1 cellular context compared by ENCODE assay signal in the genomic region with DNA sequence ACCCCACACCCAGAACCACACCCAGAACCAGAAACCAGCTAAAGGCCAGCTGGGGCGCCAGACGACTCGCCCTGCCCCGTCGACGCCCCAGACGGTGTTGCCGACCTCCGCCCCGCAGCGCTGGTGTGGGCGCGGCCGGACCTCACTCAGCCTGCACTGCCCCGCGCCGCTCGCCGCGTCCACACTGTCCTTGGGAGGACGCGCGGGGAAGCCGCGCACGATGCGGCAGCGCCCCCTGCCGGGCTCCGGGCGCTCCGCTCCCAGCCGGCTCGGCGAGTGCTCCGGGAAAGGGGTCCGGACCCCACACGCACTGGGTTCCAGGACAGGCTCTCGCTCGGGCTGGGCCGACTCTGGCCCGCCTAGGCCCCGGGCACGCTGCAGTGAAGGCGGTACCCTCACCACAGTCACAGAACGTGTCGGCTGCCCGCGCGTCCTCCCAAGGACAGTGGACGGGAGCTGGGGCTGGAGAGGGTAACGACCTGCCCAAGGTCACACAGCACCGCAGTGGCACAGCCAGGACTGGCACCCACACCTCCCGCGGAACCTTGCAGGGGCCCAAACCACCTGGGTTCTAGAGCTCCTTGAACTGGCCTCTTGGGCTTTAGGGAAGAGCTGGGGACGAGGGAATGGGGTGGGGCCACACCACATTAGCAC.
TF ChIP-seq lines count a peak whose summit lies in the region.

No MANE protein-coding gene starts in this region.

TF ChIP-seq in K562, 482 proteins besides CTCF, POLR2A, EP300 and RAD21 (continued from another document and continues in another):
- TF ChIP-seq, protein P1, sequence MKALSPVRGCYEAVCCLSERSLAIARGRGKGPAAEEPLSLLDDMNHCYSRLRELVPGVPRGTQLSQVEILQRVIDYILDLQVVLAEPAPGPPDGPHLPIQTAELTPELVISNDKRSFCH (CRISPR knock-in tag; IDR thresholded peaks at IDR 0.05): no peak
- TF ChIP-seq, protein P1 (tag; IDR thresholded peaks at IDR 0.05): peak; percentile 27; the same call in 1 of the 2 replicates
- TF ChIP-seq KLF6 (CRISPR knock-in tag; IDR thresholded peaks at IDR 0.05; ENCODE audit: borderline replicate concordance) (no peak), MED1 (CRISPR knock-in tag; IDR thresholded peaks at IDR 0.05; ENCODE audit: borderline replicate concordance) (no peak), SAFB (IDR thresholded peaks at IDR 0.05; ENCODE audit: borderline replicate concordance, low read depth, low read length) (peak; percentile 89), ZFX (CRISPR knock-in tag; IDR thresholded peaks at IDR 0.05) (peak; percentile 61), GABPB1 (CRISPR knock-in tag; IDR thresholded peaks at IDR 0.05) (peak; percentile 88), TAF1 (IDR thresholded peaks at IDR 0.05; ENCODE audit: control insufficient read depth, extremely low read depth, insufficient read depth, low read length, severe bottlenecking) (peak; percentile 35), ETS2 (tag; IDR thresholded peaks at IDR 0.05; ENCODE audit: borderline replicate concordance, poor library complexity, severe bottlenecking) (no peak), SRSF7 (optimal IDR thresholded peaks at IDR 0.05; ENCODE audit: low read depth, low read length) (no peak), U2AF2 (optimal IDR thresholded peaks at IDR 0.05; ENCODE audit: low read depth, low read length) (no peak), RHOXF2B (CRISPR knock-in tag; conservative IDR thresholded peaks at IDR 0.05) (no peak), ZBTB8A (IDR thresholded peaks at IDR 0.05; ENCODE audit: partially characterized antibody) (no peak), PURB (CRISPR knock-in tag; IDR thresholded peaks at IDR 0.05; ENCODE audit: low read depth) (no peak), ZNF175 (CRISPR knock-in tag; IDR thresholded peaks at IDR 0.05; ENCODE audit: low read depth) (no peak), SPI1 (IDR thresholded peaks at IDR 0.05; ENCODE audit: borderline replicate concordance, low read depth, low read length) (no peak), FUS (optimal IDR thresholded peaks at IDR 0.05; ENCODE audit: low read depth, low read length) (peak; percentile 72), ZBTB1 (CRISPR knock-in tag; IDR thresholded peaks at IDR 0.05; ENCODE audit: borderline replicate concordance, low read depth) (0 out of 2 replicates have a peak, but pooled peaks have one; percentile 10)
- TF ChIP-seq, protein P2, sequence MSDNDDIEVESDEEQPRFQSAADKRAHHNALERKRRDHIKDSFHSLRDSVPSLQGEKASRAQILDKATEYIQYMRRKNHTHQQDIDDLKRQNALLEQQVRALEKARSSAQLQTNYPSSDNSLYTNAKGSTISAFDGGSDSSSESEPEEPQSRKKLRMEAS (CRISPR knock-in tag; IDR thresholded peaks at IDR 0.05): peak; percentile 68; the same call in 1 of the 2 replicates
- TF ChIP-seq, protein P3, sequence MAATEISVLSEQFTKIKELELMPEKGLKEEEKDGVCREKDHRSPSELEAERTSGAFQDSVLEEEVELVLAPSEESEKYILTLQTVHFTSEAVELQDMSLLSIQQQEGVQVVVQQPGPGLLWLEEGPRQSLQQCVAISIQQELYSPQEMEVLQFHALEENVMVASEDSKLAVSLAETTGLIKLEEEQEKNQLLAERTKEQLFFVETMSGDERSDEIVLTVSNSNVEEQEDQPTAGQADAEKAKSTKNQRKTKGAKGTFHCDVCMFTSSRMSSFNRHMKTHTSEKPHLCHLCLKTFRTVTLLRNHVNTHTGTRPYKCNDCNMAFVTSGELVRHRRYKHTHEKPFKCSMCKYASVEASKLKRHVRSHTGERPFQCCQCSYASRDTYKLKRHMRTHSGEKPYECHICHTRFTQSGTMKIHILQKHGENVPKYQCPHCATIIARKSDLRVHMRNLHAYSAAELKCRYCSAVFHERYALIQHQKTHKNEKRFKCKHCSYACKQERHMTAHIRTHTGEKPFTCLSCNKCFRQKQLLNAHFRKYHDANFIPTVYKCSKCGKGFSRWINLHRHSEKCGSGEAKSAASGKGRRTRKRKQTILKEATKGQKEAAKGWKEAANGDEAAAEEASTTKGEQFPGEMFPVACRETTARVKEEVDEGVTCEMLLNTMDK (IDR thresholded peaks at IDR 0.05; ENCODE audit: borderline replicate concordance, insufficient read depth, low read depth, low read length, poor library complexity, severe bottlenecking): peak; percentile 87
- TF ChIP-seq, protein P4, sequence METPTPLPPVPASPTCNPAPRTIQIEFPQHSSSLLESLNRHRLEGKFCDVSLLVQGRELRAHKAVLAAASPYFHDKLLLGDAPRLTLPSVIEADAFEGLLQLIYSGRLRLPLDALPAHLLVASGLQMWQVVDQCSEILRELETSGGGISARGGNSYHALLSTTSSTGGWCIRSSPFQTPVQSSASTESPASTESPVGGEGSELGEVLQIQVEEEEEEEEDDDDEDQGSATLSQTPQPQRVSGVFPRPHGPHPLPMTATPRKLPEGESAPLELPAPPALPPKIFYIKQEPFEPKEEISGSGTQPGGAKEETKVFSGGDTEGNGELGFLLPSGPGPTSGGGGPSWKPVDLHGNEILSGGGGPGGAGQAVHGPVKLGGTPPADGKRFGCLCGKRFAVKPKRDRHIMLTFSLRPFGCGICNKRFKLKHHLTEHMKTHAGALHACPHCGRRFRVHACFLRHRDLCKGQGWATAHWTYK (CRISPR knock-in tag; IDR thresholded peaks at IDR 0.05): no peak
- TF ChIP-seq, protein P5, sequence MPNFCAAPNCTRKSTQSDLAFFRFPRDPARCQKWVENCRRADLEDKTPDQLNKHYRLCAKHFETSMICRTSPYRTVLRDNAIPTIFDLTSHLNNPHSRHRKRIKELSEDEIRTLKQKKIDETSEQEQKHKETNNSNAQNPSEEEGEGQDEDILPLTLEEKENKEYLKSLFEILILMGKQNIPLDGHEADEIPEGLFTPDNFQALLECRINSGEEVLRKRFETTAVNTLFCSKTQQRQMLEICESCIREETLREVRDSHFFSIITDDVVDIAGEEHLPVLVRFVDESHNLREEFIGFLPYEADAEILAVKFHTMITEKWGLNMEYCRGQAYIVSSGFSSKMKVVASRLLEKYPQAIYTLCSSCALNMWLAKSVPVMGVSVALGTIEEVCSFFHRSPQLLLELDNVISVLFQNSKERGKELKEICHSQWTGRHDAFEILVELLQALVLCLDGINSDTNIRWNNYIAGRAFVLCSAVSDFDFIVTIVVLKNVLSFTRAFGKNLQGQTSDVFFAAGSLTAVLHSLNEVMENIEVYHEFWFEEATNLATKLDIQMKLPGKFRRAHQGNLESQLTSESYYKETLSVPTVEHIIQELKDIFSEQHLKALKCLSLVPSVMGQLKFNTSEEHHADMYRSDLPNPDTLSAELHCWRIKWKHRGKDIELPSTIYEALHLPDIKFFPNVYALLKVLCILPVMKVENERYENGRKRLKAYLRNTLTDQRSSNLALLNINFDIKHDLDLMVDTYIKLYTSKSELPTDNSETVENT (CRISPR knock-in tag; IDR thresholded peaks at IDR 0.05): peak; percentile 66; the same call in 1 of the 2 replicates
- TF ChIP-seq, protein P6, sequence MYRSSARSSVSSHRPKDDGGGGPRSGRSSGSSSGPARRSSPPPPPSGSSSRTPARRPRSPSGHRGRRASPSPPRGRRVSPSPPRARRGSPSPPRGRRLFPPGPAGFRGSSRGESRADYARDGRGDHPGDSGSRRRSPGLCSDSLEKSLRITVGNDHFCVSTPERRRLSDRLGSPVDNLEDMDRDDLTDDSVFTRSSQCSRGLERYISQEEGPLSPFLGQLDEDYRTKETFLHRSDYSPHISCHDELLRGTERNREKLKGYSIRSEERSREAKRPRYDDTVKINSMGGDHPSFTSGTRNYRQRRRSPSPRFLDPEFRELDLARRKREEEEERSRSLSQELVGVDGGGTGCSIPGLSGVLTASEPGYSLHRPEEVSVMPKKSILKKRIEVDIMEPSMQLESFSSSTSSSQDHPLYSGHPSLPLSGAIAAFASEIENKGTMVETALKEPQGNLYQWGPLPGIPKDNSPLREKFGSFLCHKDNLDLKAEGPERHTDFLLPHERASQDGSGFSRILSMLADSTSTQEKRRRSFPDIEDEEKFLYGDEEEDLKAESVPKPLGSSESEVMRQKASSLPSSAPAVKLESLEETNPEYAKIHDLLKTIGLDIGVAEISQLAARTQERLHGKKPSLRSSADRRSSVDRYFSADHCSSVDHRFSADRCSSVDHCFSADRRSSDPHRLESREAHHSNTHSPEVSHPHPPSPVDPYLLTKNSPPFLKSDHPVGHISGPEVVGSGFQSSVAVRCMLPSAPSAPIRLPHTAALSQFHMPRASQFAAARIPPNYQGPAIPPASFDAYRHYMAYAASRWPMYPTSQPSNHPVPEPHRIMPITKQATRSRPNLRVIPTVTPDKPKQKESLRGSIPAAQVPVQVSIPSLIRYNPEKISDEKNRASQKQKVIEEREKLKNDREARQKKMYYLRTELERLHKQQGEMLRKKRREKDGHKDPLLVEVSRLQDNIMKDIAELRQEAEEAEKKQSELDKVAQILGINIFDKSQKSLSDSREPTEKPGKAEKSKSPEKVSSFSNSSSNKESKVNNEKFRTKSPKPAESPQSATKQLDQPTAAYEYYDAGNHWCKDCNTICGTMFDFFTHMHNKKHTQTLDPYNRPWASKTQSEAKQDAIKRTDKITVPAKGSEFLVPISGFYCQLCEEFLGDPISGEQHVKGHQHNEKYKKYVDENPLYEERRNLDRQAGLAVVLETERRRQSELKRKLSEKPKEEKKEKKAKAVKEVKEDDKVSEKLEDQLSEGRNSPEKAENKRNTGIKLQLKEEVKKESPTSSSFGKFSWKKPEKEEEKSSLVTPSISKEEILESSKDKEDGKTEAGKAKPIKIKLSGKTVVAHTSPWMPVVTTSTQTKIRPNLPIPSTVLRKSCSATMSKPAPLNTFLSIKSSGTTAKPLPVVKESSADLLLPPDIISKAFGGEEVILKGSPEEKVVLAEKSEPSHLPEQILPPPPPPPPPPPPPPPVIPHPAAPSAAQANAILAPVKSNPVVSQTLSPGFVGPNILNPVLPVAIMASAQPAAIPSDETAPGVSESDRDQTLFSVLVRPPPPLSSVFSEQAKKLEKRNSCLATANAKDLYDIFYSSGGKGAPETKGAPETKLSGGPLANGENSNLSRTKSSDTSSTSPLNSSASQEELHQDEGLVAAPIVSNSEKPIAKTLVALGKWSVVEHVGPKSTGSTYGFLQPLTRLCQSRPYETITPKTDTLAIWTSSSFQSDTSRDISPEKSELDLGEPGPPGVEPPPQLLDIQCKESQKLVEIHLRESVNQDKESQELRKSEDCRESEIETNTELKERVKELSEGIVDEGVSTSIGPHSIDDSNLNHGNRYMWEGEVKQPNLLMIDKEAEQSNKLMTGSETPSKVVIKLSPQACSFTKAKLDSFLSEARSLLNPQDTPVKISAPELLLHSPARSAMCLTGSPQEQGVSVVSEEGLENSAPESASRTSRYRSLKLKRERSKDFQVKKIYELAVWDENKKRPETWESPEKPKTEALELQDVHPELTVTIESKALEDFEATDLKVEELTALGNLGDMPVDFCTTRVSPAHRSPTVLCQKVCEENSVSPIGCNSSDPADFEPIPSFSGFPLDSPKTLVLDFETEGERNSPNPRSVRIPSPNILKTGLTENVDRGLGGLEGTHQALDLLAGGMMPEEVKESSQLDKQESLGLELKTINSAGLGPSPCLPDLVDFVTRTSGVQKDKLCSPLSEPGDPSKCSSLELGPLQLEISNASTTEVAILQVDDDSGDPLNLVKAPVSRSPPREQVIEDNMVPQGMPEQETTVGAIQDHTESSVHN (IDR thresholded peaks at IDR 0.05; ENCODE audit: borderline replicate concordance in 1 of 2, low read depth in 1 of 2): no peak
- TF ChIP-seq, protein P7, sequence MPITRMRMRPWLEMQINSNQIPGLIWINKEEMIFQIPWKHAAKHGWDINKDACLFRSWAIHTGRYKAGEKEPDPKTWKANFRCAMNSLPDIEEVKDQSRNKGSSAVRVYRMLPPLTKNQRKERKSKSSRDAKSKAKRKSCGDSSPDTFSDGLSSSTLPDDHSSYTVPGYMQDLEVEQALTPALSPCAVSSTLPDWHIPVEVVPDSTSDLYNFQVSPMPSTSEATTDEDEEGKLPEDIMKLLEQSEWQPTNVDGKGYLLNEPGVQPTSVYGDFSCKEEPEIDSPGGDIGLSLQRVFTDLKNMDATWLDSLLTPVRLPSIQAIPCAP (CRISPR knock-in tag; IDR thresholded peaks at IDR 0.05; ENCODE audit: borderline replicate concordance): no peak
- TF ChIP-seq, protein P8, sequence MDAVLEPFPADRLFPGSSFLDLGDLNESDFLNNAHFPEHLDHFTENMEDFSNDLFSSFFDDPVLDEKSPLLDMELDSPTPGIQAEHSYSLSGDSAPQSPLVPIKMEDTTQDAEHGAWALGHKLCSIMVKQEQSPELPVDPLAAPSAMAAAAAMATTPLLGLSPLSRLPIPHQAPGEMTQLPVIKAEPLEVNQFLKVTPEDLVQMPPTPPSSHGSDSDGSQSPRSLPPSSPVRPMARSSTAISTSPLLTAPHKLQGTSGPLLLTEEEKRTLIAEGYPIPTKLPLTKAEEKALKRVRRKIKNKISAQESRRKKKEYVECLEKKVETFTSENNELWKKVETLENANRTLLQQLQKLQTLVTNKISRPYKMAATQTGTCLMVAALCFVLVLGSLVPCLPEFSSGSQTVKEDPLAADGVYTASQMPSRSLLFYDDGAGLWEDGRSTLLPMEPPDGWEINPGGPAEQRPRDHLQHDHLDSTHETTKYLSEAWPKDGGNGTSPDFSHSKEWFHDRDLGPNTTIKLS (IDR thresholded peaks at IDR 0.05; ENCODE audit: borderline replicate concordance, low read depth): 0 out of 2 replicates have a peak, but pooled peaks have one; percentile 10
- TF ChIP-seq, protein P9, sequence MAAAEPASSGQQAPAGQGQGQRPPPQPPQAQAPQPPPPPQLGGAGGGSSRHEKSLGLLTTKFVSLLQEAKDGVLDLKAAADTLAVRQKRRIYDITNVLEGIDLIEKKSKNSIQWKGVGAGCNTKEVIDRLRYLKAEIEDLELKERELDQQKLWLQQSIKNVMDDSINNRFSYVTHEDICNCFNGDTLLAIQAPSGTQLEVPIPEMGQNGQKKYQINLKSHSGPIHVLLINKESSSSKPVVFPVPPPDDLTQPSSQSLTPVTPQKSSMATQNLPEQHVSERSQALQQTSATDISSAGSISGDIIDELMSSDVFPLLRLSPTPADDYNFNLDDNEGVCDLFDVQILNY (CRISPR knock-in tag; IDR thresholded peaks at IDR 0.05): no peak
